Comparison of ENCODE assay signal across 11 cellular contexts in the genomic region with DNA sequence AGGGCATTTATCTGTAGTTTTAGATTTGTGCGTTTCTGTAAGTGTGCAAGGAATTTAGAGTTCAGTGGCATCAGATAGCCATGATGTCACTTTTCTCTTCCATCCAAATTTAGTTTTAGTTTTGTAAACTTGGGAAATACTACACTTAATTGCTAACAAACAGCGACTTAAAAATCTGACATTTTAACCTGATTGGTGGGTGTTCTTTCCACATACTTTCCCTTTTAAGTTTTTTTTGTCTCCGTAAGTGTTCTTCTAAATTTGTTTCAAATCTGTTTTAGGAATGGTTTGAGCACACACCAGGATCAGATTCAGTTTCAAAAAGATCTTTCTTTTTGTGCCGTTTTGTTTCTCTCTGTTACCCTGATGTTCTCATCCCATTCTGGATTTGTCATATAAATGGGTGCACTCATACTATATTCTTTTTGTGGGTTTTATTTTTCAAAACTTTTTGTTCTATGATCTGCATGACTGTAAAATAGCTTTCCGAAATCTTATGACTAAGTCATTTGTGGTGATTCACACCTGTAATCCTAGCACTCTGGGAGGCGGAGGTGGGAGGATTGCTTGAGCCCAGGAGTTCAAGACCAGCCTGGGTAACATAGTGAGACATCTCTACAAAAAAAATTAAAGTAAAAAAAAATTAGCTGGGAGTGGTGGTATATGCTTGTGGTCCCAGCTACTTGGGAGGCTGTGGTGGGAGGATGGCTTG. TPM values are rescaled to one million over a fixed set of nuclear protein-coding genes. Genes with fewer than 3 reads are reported as not detected.
A peak's percentile ranks its signal among the peaks of the same experiment; 100 is the strongest.
DNase-seq lines count a peak whose midpoint lies in the region; ATAC-seq, FAIRE-seq and TF ChIP-seq lines count a peak whose summit lies in the region.
"Had no signal": no experiment of that assay in that cellular context is flagged by ENCODE, and none has a peak within 500 bp of the region (broad histone marks: within the 10 kb centered on the region; RNA-seq: fewer than 3 reads in every experiment).

No MANE protein-coding gene starts in this region.

- no peak for TF ChIP-seq CTCF in nephron (IDR thresholded peaks at IDR 0.05; ENCODE audit: unreplicated experiment in 3 of 3)

- H3K27me3 Mint-ChIP-seq in CD4-positive, alpha-beta memory T cell = no peaks in the 10 kb centered on the region
- H3K27me3 Mint-ChIP-seq in activated naive CD8-positive, alpha-beta T cell = no peaks in the 10 kb centered on the region
- no peaks in the 10 kb centered on the region for H3K27me3 Mint-ChIP-seq in nephron (ENCODE audit: low read depth)

- H3K4me3 ChIP-seq in CD4-positive, alpha-beta memory T cell (ENCODE audit: low read length in 2 of 2) = no peak overlapping the region
- no peak overlapping the region for H3K4me3 ChIP-seq in effector memory CD4-positive, alpha-beta T cell (ENCODE audit: insufficient read depth, low read depth, low read length, poor library complexity, severe bottlenecking)
- H3K4me3 ChIP-seq: heart right ventricle had no signal

- peak overlapping the region in 7 of 8 donors; percentile 1 to 75 (median 57) for H3K4me3 Mint-ChIP-seq in CD4-positive, alpha-beta memory T cell
- H3K4me3 Mint-ChIP-seq in activated naive CD8-positive, alpha-beta T cell = peak overlapping the region; percentile 65
- H3K4me3 Mint-ChIP-seq in nephron = no peak overlapping the region

- peak overlapping the region; percentile 54 to 84 (median 80) for H3K27ac Mint-ChIP-seq in CD4-positive, alpha-beta memory T cell
- peak overlapping the region; percentile 86 for H3K27ac Mint-ChIP-seq in activated naive CD8-positive, alpha-beta T cell
- peak overlapping the region; percentile 17 to 48 (median 17) for H3K27ac Mint-ChIP-seq in nephron

- POLR2A ChIA-PET in CD4-positive, alpha-beta memory T cell (lab: Charles Lee; ENCODE audit: partially characterized antibody) = interaction anchor here (1.5 kb wide), 1 partner anchor 24 kb away, joined by 4 read pairs; no protein-coding TSS in a partner anchor

- FAIRE-seq in H54 (lab: Jason Lieb, UNC) = no peak

- ATAC-seq in GM21526 (IDR thresholded peaks at IDR 0.05; ENCODE audit: low FRiP score, unreplicated experiment) (no peak), HG02885 (IDR thresholded peaks at IDR 0.05; ENCODE audit: poor library complexity, unreplicated experiment) (no peak)
- ATAC-seq: heart right ventricle had no signal

- intact Hi-C loops in CD4-positive, alpha-beta memory T cell (cut with micrococcal nuclease) = no loop called here

- no peaks in the 10 kb centered on the region for H3K27me3 ChIP-seq in CD4-positive, alpha-beta memory T cell (ENCODE audit: insufficient read depth, low read length)
- no peaks in the 10 kb centered on the region for H3K27me3 ChIP-seq in effector memory CD4-positive, alpha-beta T cell (replicated peaks; ENCODE audit: control insufficient read depth, insufficient read depth, low read length, poor library complexity, severe bottlenecking)
- H3K27me3 ChIP-seq: heart right ventricle had no signal

- no peaks in the 10 kb centered on the region for H3K9me3 ChIP-seq in CD4-positive, alpha-beta memory T cell (ENCODE audit: control insufficient read depth in 1 of 2, low read length in 2 of 2)
- no peaks in the 10 kb centered on the region for H3K9me3 ChIP-seq in effector memory CD4-positive, alpha-beta T cell (ENCODE audit: control insufficient read depth, low read length)
- H3K9me3 ChIP-seq: heart right ventricle had no signal

- H3K27ac ChIP-seq in CD4-positive, alpha-beta memory T cell (ENCODE audit: low read depth, low read length) = no peak overlapping the region
- H3K27ac ChIP-seq in effector memory CD4-positive, alpha-beta T cell (ENCODE audit: insufficient read depth, low read length, poor library complexity, severe bottlenecking) = no peak overlapping the region
- H3K27ac ChIP-seq: C4-2B, heart right ventricle had no signal

- H3K4me1 Mint-ChIP-seq in CD4-positive, alpha-beta memory T cell = peaks cover 59 to 86% (median 73%) of the 10 kb centered on the region in 4 donors
- H3K4me1 Mint-ChIP-seq in activated naive CD8-positive, alpha-beta T cell (ENCODE audit: low read depth) = peaks cover 73% of the 10 kb centered on the region
- H3K4me1 Mint-ChIP-seq in nephron = peaks cover 49% of the 10 kb centered on the region

- H3K36me3 ChIP-seq in CD4-positive, alpha-beta memory T cell (ENCODE audit: insufficient read depth, low read length) = no peaks in the 10 kb centered on the region
- no peaks in the 10 kb centered on the region for H3K36me3 ChIP-seq in effector memory CD4-positive, alpha-beta T cell (ENCODE audit: control insufficient read depth, insufficient read depth, low read length)
- H3K36me3 ChIP-seq: heart right ventricle had no signal

- H3K9me3 Mint-ChIP-seq in CD4-positive, alpha-beta memory T cell = no peaks in the 10 kb centered on the region
- no peaks in the 10 kb centered on the region for H3K9me3 Mint-ChIP-seq in activated naive CD8-positive, alpha-beta T cell (ENCODE audit: low read depth)
- H3K9me3 Mint-ChIP-seq in nephron = no peaks in the 10 kb centered on the region

- peaks cover 0 to 2% of the 10 kb centered on the region in 2 donors for H3K36me3 Mint-ChIP-seq in CD4-positive, alpha-beta memory T cell
- H3K36me3 Mint-ChIP-seq in activated naive CD8-positive, alpha-beta T cell = peaks cover 13% of the 10 kb centered on the region
- H3K36me3 Mint-ChIP-seq in nephron (ENCODE audit: low read depth) = no peaks in the 10 kb centered on the region

- TF ChIP-seq POLR2A in H54 (IDR thresholded peaks at IDR 0.05; ENCODE audit: low read depth, low read length) = no peak

- peaks cover 79% of the 10 kb centered on the region for H3K4me1 ChIP-seq in CD4-positive, alpha-beta memory T cell (ENCODE audit: insufficient read depth, low read length)
- peaks cover 14% of the 10 kb centered on the region for H3K4me1 ChIP-seq in effector memory CD4-positive, alpha-beta T cell (ENCODE audit: control insufficient read depth, insufficient read depth, low read length, poor library complexity, severe bottlenecking)

- CTCF ChIA-PET in CD4-positive, alpha-beta memory T cell (lab: Charles Lee; ENCODE audit: partially characterized antibody) = interaction anchor here (1.0 to 7.2 kb wide), 4 partner anchors 24 to 60 kb away, joined by 4 to 92 read pairs (median 6); a partner anchor contains a TSS

- DNase-seq in CD4-positive, alpha-beta memory T cell = peak in 1 of 5 donors; percentile 55
- DNase-seq in LHCN-M2 (ENCODE audit: low read depth) (peak; percentile 59), H54 (ENCODE audit: insufficient read length, low spot score) (no peak)
- DNase-seq in effector memory CD4-positive, alpha-beta T cell = no peak
- DNase-seq: heart right ventricle, NCI-H1694 had no signal

RNA-seq across cellular contexts. Expression of a gene that starts 58.9 kb away (rescaled TPM):
- 10 to 100 TPM; 42.1 to 43.6 TPM for total RNA-seq in CD4-positive, alpha-beta memory T cell
- 10 to 100 TPM; 33.8 to 44.1 TPM for polyA plus RNA-seq in CD4-positive, alpha-beta memory T cell
- total RNA-seq in LHCN-M2 (2014; rRNA removed) = 13.7 and 14.0 TPM in 2 replicates
- 6.3 TPM for polyA plus RNA-seq in LHCN-M2 (2012)

Comparison
In these comparisons a context has a peak if more than half of its experiments do, and no peak if none do; other contexts are left out.
1. H3K27ac Mint-ChIP-seq: peak in every context shown above with its lines; median percentile 86 in activated naive CD8-positive, alpha-beta T cell; 80 in CD4-positive, alpha-beta memory T cell; 17 in nephron.
2. H3K4me3 Mint-ChIP-seq: peak in CD4-positive, alpha-beta memory T cell (7 of 8) and activated naive CD8-positive, alpha-beta T cell (single experiment); none in nephron (0 of 3).